In the genomic region with DNA sequence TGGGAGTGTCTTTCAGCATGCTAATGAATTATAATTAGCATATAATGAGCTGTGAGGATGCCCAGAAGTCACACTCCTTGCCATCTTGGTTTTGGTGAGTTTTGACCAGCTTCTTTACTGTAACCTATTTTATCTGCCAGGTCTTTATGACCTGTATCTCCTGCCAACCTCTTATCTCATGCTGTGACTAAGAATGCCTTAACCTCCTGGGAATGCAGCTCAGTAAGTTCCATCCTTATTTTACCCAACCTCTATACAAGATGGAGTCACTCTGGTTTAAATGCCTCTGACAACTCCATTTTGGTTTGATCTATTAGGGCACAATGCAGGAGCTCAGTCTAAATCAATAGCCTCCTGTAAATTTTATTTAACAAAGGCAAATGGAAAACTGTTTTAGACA, we compare ENCODE assay signal across 25 cellular contexts. TPM values are rescaled to one million over a fixed set of nuclear protein-coding genes. Genes with fewer than 3 reads are reported as not detected.
"Had no signal": no experiment of that assay in that cellular context is flagged by ENCODE, and none has a peak within 500 bp of the region (broad histone marks: within the 10 kb centered on the region; RNA-seq: fewer than 3 reads in every experiment).

No MANE protein-coding gene starts in this region.

- ATAC-seq: activated CD4-positive, alpha-beta T cell treated with anti-CD3 and anti-CD28 coated beads for 36 hours; activated CD8-positive, alpha-beta memory T cell treated with anti-CD3 and anti-CD28 coated beads, Interleukin-2, amount 10 ng/mL, durations not matched to agents 7 days and 5 days; activated T-helper 17 cell treated with anti-CD3 and anti-CD28 coated beads, Interleukin-2, amount 50 U/mL, for 72 hours; esophagus mucosa; left colon; lower lobe of right lung had no signal

- H3K4me3 ChIP-seq: colonic mucosa, lower lobe of right lung, sigmoid colon had no signal

- H3K9me3 ChIP-seq: colonic mucosa, lower lobe of right lung, sigmoid colon had no signal

- H3K4me1 Mint-ChIP-seq: activated CD4-positive, alpha-beta T cell treated with anti-CD3 and anti-CD28 coated beads for 36 hours; activated CD8-positive, alpha-beta memory T cell treated with anti-CD3 and anti-CD28 coated beads, Interleukin-2, amount 10 ng/mL, durations not matched to agents 7 days and 5 days; activated T-helper 17 cell treated with anti-CD3 and anti-CD28 coated beads, Interleukin-2, amount 50 U/mL, for 72 hours; central memory CD8-positive, alpha-beta T cell; nephron had no signal

- H3K27ac Mint-ChIP-seq: activated CD4-positive, alpha-beta memory T cell treated with anti-CD3 and anti-CD28 coated beads for 36 hours; activated CD4-positive, alpha-beta T cell treated with anti-CD3 and anti-CD28 coated beads for 36 hours; activated CD8-positive, alpha-beta memory T cell treated with anti-CD3 and anti-CD28 coated beads, Interleukin-2, amount 10 ng/mL, durations not matched to agents 7 days and 5 days; activated naive CD4-positive, alpha-beta T cell treated with anti-CD3 and anti-CD28 coated beads for 36 hours; activated T-helper 17 cell treated with anti-CD3 and anti-CD28 coated beads, Interleukin-2, amount 50 U/mL, for 72 hours; brain had no signal

- H3K27me3 Mint-ChIP-seq: brain had no signal

- H3K36me3 Mint-ChIP-seq: activated CD4-positive, alpha-beta memory T cell treated with anti-CD3 and anti-CD28 coated beads for 36 hours; activated CD8-positive, alpha-beta memory T cell treated with anti-CD3 and anti-CD28 coated beads, Interleukin-2, amount 10 ng/mL, durations not matched to agents 7 days and 5 days; brain; mesothelial cell of epicardium had no signal

- H3K27me3 ChIP-seq: colonic mucosa, sigmoid colon had no signal

- DNase-seq: activated CD4-positive, alpha-beta memory T cell treated with anti-CD3 and anti-CD28 coated beads for 36 hours; activated CD4-positive, alpha-beta T cell treated with anti-CD3 and anti-CD28 coated beads for 36 hours; activated CD8-positive, alpha-beta memory T cell treated with anti-CD3 and anti-CD28 coated beads, Interleukin-2, amount 10 ng/mL, durations not matched to agents 7 days and 5 days; activated naive CD4-positive, alpha-beta T cell treated with anti-CD3 and anti-CD28 coated beads for 36 hours; anterior cingulate cortex; colonic mucosa; left colon; lower lobe of right lung; nucleus accumbens; posterior cingulate gyrus; sigmoid colon; stimulated activated CD4-positive, alpha-beta T cell treated with anti-CD3 and anti-CD28 coated beads, Interleukin-1b, Interleukin-23, amount 100 ng/mL, for 48 hours; stimulated activated CD8-positive, alpha-beta memory T cell treated with anti-CD3 and anti-CD28 coated beads, Interleukin-4, amount 100 ng/mL, for 48 hours; stimulated activated naive CD4-positive, alpha-beta T cell; T-helper 2 cell had no signal

- H3K36me3 ChIP-seq: colonic mucosa, lower lobe of right lung, sigmoid colon had no signal

- H3K9me3 Mint-ChIP-seq: activated CD4-positive, alpha-beta memory T cell treated with anti-CD3 and anti-CD28 coated beads for 36 hours; activated naive CD4-positive, alpha-beta T cell treated with anti-CD3 and anti-CD28 coated beads for 36 hours; activated T-helper 17 cell treated with anti-CD3 and anti-CD28 coated beads, Interleukin-2, amount 50 U/mL, for 72 hours; brain; central memory CD8-positive, alpha-beta T cell; mesothelial cell of epicardium; nephron had no signal

- FAIRE-seq: endometrium had no signal

- H3K4me1 ChIP-seq: colonic mucosa, sigmoid colon had no signal

- H3K27ac ChIP-seq: colonic mucosa, lower lobe of right lung, sigmoid colon had no signal

- H3K4me3 Mint-ChIP-seq: activated CD4-positive, alpha-beta memory T cell treated with anti-CD3 and anti-CD28 coated beads for 36 hours; activated CD4-positive, alpha-beta T cell treated with anti-CD3 and anti-CD28 coated beads for 36 hours; activated CD8-positive, alpha-beta memory T cell treated with anti-CD3 and anti-CD28 coated beads, Interleukin-2, amount 10 ng/mL, durations not matched to agents 7 days and 5 days; activated naive CD4-positive, alpha-beta T cell treated with anti-CD3 and anti-CD28 coated beads for 36 hours; activated T-helper 17 cell treated with anti-CD3 and anti-CD28 coated beads, Interleukin-2, amount 50 U/mL, for 72 hours; brain; central memory CD8-positive, alpha-beta T cell; mesothelial cell of epicardium; nephron had no signal

RNA-seq across cellular contexts. Expression of a gene that starts 20.7 kb away (rescaled TPM):
- total RNA-seq: activated CD4-positive, alpha-beta memory T cell treated with anti-CD3 and anti-CD28 coated beads for 36 hours; activated CD4-positive, alpha-beta T cell treated with anti-CD3 and anti-CD28 coated beads for 36 hours; activated CD8-positive, alpha-beta memory T cell treated with anti-CD3 and anti-CD28 coated beads, Interleukin-2, amount 10 ng/mL, durations not matched to agents 7 days and 5 days; activated naive CD4-positive, alpha-beta T cell treated with anti-CD3 and anti-CD28 coated beads for 36 hours; activated T-helper 17 cell treated with anti-CD3 and anti-CD28 coated beads, Interleukin-2, amount 50 U/mL, for 72 hours; colonic mucosa; esophagus mucosa; left colon; lower lobe of right lung; mesothelial cell of epicardium; renal cortical epithelial cell; sigmoid colon; ureter had no signal
- polyA plus RNA-seq: sigmoid colon had no signal

RNA-seq across cellular contexts. Expression of a gene that starts 31.1 kb away (rescaled TPM):
- total RNA-seq: activated CD4-positive, alpha-beta memory T cell treated with anti-CD3 and anti-CD28 coated beads for 36 hours; activated CD4-positive, alpha-beta T cell treated with anti-CD3 and anti-CD28 coated beads for 36 hours; activated CD8-positive, alpha-beta memory T cell treated with anti-CD3 and anti-CD28 coated beads, Interleukin-2, amount 10 ng/mL, durations not matched to agents 7 days and 5 days; activated naive CD4-positive, alpha-beta T cell treated with anti-CD3 and anti-CD28 coated beads for 36 hours; activated T-helper 17 cell treated with anti-CD3 and anti-CD28 coated beads, Interleukin-2, amount 50 U/mL, for 72 hours; colonic mucosa; esophagus mucosa; left colon; lower lobe of right lung; mesothelial cell of epicardium; sigmoid colon; ureter had no signal
- polyA plus RNA-seq: sigmoid colon, thymus had no signal

RNA-seq across cellular contexts. Expression of a gene that starts 54.9 kb away (rescaled TPM):
- total RNA-seq: activated CD4-positive, alpha-beta memory T cell treated with anti-CD3 and anti-CD28 coated beads for 36 hours; activated CD4-positive, alpha-beta T cell treated with anti-CD3 and anti-CD28 coated beads for 36 hours; activated CD8-positive, alpha-beta memory T cell treated with anti-CD3 and anti-CD28 coated beads, Interleukin-2, amount 10 ng/mL, durations not matched to agents 7 days and 5 days; activated naive CD4-positive, alpha-beta T cell treated with anti-CD3 and anti-CD28 coated beads for 36 hours; activated T-helper 17 cell treated with anti-CD3 and anti-CD28 coated beads, Interleukin-2, amount 50 U/mL, for 72 hours; colonic mucosa; esophagus mucosa; left colon; lower lobe of right lung; mesothelial cell of epicardium; sigmoid colon; ureter had no signal
- polyA plus RNA-seq: sigmoid colon had no signal
